Comparison of ENCODE assay signal across 13 cellular contexts in the genomic region with DNA sequence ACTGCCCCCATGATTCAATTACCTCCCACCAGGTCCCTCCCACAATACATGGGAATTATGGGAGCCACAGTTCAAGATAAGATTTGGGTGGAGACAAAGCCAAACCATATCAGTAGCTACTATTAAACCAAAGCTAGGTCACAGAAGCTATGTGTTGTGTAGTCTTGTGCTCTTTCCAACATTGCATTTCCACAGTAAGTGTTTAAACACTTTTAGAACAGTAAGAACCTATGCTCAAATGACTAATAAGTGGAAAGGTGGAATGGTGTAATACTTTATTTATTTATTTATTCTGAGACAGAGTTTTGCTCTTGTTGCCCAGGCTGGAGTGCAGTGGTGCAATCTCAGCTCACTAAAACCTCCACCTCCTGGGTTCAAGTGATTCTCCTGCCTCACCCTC. TPM values are rescaled to one million over a fixed set of nuclear protein-coding genes. Genes with fewer than 3 reads are reported as not detected.
DNase-seq lines count a peak whose midpoint lies in the region; ATAC-seq and TF ChIP-seq lines count a peak whose summit lies in the region.
"Not testable (repeated sequence)": the region's sequence is repeated elsewhere in the genome, so short reads cannot be mapped to it uniquely, and the experiment has no call there.
"Had no signal": no experiment of that assay in that cellular context is flagged by ENCODE, and none has a peak within 500 bp of the region (broad histone marks: within the 10 kb centered on the region; RNA-seq: fewer than 3 reads in every experiment).

No MANE protein-coding gene starts in this region.

- not testable (repeated sequence) for H3K4ac ChIP-seq in mesenchymal stem cell (ENCODE audit: low read depth in 1 of 2, low read length in 2 of 2)

- not testable (repeated sequence) for TF ChIP-seq EP300 in sigmoid colon (IDR thresholded peaks at IDR 0.05)
- peak in 1 of 4 donors; percentile 50 for TF ChIP-seq EP300 in upper lobe of left lung (IDR thresholded peaks at IDR 0.05)

- not testable (repeated sequence) for H3K9me3 ChIP-seq in GM23248 (ENCODE audit: low read depth); hepatocyte (ENCODE audit: low read depth); mesenchymal stem cell (ENCODE audit: control insufficient read depth, low read length); sigmoid colon; upper lobe of left lung

- H3K79me1 ChIP-seq in mesenchymal stem cell (replicated peaks; ENCODE audit: low read length, poor library complexity, severe bottlenecking) = not testable (repeated sequence)

- H4K91ac ChIP-seq in mesenchymal stem cell (ENCODE audit: low read length) = not testable (repeated sequence)

- peaks cover 94% of the 10 kb centered on the region for H3F3A ChIP-seq in GM23248 (ENCODE audit: insufficient read depth)

- not testable (repeated sequence) for H3K9me2 ChIP-seq in GM23248 (ENCODE audit: insufficient read depth); hepatocyte (replicated peaks; ENCODE audit: insufficient read depth)

- H2BK120ac ChIP-seq in mesenchymal stem cell (ENCODE audit: low read depth, low read length) = not testable (repeated sequence)

- not testable (repeated sequence) for ATAC-seq in upper lobe of left lung (ENCODE audit: low FRiP score in 2 of 2)

- not testable (repeated sequence) for H2BK15ac ChIP-seq in mesenchymal stem cell (ENCODE audit: low read depth, poor library complexity, severe bottlenecking)

- not testable (repeated sequence) for H2BK5ac ChIP-seq in mesenchymal stem cell (ENCODE audit: low read depth, low read length, poor library complexity, severe bottlenecking)

- peak overlapping the region; percentile 51 for H3K27ac ChIP-seq in GM23248
- H3K27ac ChIP-seq in hepatocyte = peak overlapping the region; percentile 96
- H3K27ac ChIP-seq in mesenchymal stem cell (ENCODE audit: low read length, poor library complexity, severe bottlenecking) = peak overlapping the region; percentile 82
- H3K27ac ChIP-seq in sigmoid colon = peak overlapping the region in 3 of 4 donors; percentile 34 to 87 (median 80)
- peak overlapping the region in 3 of 4 donors; percentile 20 to 72 (median 69) for H3K27ac ChIP-seq in upper lobe of left lung

- H3K79me2 ChIP-seq in GM23248 (ENCODE audit: insufficient read depth) (peaks cover 96% of the 10 kb centered on the region), hepatocyte (peaks cover 65% of the 10 kb centered on the region)

- intact Hi-C loops in sigmoid colon (cut with DNase I) = not testable (repeated sequence)

- H3K4me3 ChIP-seq in GM23248; epithelial cell of esophagus (ENCODE audit: low read length); hepatocyte; mesenchymal stem cell (ENCODE audit: insufficient read depth in 1 of 2, low read depth in 1 of 2, low read length in 2 of 2); sigmoid colon; upper lobe of left lung: not testable (repeated sequence)

- not testable (repeated sequence) for TF ChIP-seq POLR2A in sigmoid colon (IDR thresholded peaks at IDR 0.05)
- peak in 1 of 4 donors; percentile 26 for TF ChIP-seq POLR2A in upper lobe of left lung (IDR thresholded peaks at IDR 0.05)

- H3K23ac ChIP-seq in mesenchymal stem cell (ENCODE audit: low read length in 2 of 2) = not testable (repeated sequence)

- H3K4me2 ChIP-seq in GM23248 (ENCODE audit: unreplicated experiment) (peak overlapping the region; percentile 35), hepatocyte (peak overlapping the region; percentile 65)
- H3K4me2 ChIP-seq in mesenchymal stem cell (ENCODE audit: low read length, poor library complexity, severe bottlenecking) = not testable (repeated sequence)

- H2AFZ ChIP-seq in GM23248; hepatocyte; mesenchymal stem cell (ENCODE audit: low read depth, low read length): not testable (repeated sequence)

- not testable (repeated sequence) for DNase-seq in GM23248; hepatocyte (ENCODE audit: low spot score); sigmoid colon; upper lobe of left lung
- DNase-seq in amniotic epithelial cell (ENCODE audit: low read depth) (peak; percentile 51), epithelial cell of esophagus (ENCODE audit: low read depth) (peak; percentile 28), mesenchymal stem cell (peak; percentile 51)

- in situ Hi-C loops in GM23248 (cut with MboI) = not testable (repeated sequence)

- H3K4me1 ChIP-seq in GM23248 (ENCODE audit: insufficient read depth) (peaks cover 76% of the 10 kb centered on the region), hepatocyte (ENCODE audit: insufficient read depth) (peaks cover 33% of the 10 kb centered on the region), sigmoid colon (peaks cover 0 to 64% (median 39%) of the 10 kb centered on the region in 4 donors), upper lobe of left lung (peaks cover 27 to 43% (median 37%) of the 10 kb centered on the region in 4 donors)
- not testable (repeated sequence) for H3K4me1 ChIP-seq in mesenchymal stem cell (ENCODE audit: control insufficient read depth, insufficient read depth, low read depth, low read length)

- not testable (repeated sequence) for H2AK5ac ChIP-seq in mesenchymal stem cell (ENCODE audit: low read length, severe bottlenecking)

- not testable (repeated sequence) for H3K27me3 ChIP-seq in GM23248 (replicated peaks; ENCODE audit: insufficient read depth); hepatocyte; mesenchymal stem cell (ENCODE audit: control insufficient read depth in 1 of 2, insufficient read depth in 1 of 2, low read length in 2 of 2); sigmoid colon; upper lobe of left lung

- H4K8ac ChIP-seq in mesenchymal stem cell (ENCODE audit: low read length) = not testable (repeated sequence)

- H2BK12ac ChIP-seq in mesenchymal stem cell (ENCODE audit: low read length in 2 of 2) = not testable (repeated sequence)

- not testable (repeated sequence) for H3K14ac ChIP-seq in mesenchymal stem cell (ENCODE audit: low read length in 2 of 2)

- H4K20me1 ChIP-seq in GM23248 (ENCODE audit: insufficient read depth) = peaks cover 17% of the 10 kb centered on the region
- not testable (repeated sequence) for H4K20me1 ChIP-seq in hepatocyte (ENCODE audit: insufficient read depth, poor library complexity, severe bottlenecking)

- not testable (repeated sequence) for TF ChIP-seq CTCF in epithelial cell of esophagus (IDR thresholded peaks at IDR 0.05; ENCODE audit: insufficient read depth, low read depth, low read length, missing control alignments); hepatocyte (IDR thresholded peaks at IDR 0.05; ENCODE audit: poor library complexity); sigmoid colon (IDR thresholded peaks at IDR 0.05); upper lobe of left lung (IDR thresholded peaks at IDR 0.05)

- not testable (repeated sequence) for H3K9ac ChIP-seq in GM23248; mesenchymal stem cell (ENCODE audit: low read length)

- peak overlapping the region in 1 of 2 experiments; percentile 54 for H3K18ac ChIP-seq in mesenchymal stem cell (ENCODE audit: low read depth in 1 of 2, low read length in 2 of 2)

- H3K36me3 ChIP-seq in GM23248 (ENCODE audit: low read depth) (peaks cover 71% of the 10 kb centered on the region), mesenchymal stem cell (ENCODE audit: control insufficient read depth in 1 of 2, insufficient read depth in 2 of 2, low read depth in 1 of 2, low read length in 2 of 2) (peaks cover 9 to 72% of the 10 kb centered on the region in 2 experiments)
- H3K36me3 ChIP-seq in hepatocyte (replicated peaks; ENCODE audit: insufficient read depth, low read depth); sigmoid colon; upper lobe of left lung: not testable (repeated sequence)

RNA-seq across cellular contexts. Expression of a gene that starts 22.6 kb away (rescaled TPM):
- total RNA-seq in GM23248 (2014; rRNA removed; shearing (Covaris generic)) = 211 and 266 TPM in 2 replicates
- polyA plus RNA-seq in GM23248 (2016; fragmentation: Nextera tagmentation; extraction: Ambion mirVana) (525 and 533 TPM in 2 replicates), hepatocyte (130 TPM in 2 replicates), sigmoid colon (10 to 100 TPM; 17.9 to 30.6 (median 20.8) TPM)
- total RNA-seq in hepatocyte (98.9 and 115 TPM in 2 replicates), sigmoid colon (10 to 100 TPM; 55.0 to 74.1 (median 59.9) TPM), upper lobe of left lung (100 to 1,000 TPM; 100 to 177 (median 144) TPM)
- 87.8 TPM for polyA plus RNA-seq in mesenchymal stem cell (2013, experiment 1 of 2)
- polyA plus RNA-seq in mesenchymal stem cell (2013, experiment 2 of 2) = 86.6 TPM

RNA-seq across cellular contexts. Expression of a gene that starts 37.8 kb away (rescaled TPM):
- not detected in 2 replicates for total RNA-seq in GM23248 (2014; rRNA removed; shearing (Covaris generic))
- polyA plus RNA-seq in GM23248 (2016; fragmentation: Nextera tagmentation; extraction: Ambion mirVana) (0.06 TPM in 1 of 2 replicates, not detected in the other), hepatocyte (0.38 and 0.79 TPM in 2 replicates), sigmoid colon (under 1 TPM in 1 of 3 donors, not detected in 2; 0.06 TPM)
- total RNA-seq in hepatocyte (0.47 and 0.76 TPM in 2 replicates), sigmoid colon (not detected), upper lobe of left lung (under 1 TPM in 2 of 6 donors, not detected in 4; 0.31 to 0.51 TPM)
- not detected for polyA plus RNA-seq in mesenchymal stem cell (2013, experiment 1 of 2)
- polyA plus RNA-seq in mesenchymal stem cell (2013, experiment 2 of 2) = not detected
- total RNA-seq: A673; Calu3; CD8-positive, alpha-beta memory T cell; PC-3 had no signal
- polyA plus RNA-seq: CD14-positive monocyte; CD8-positive, alpha-beta memory T cell; IgD-negative memory B cell had no signal
